Comparison of ENCODE assay signal across 8 cellular contexts in genomic region chr3:129893616-129894070, GRCh38.
DNase-seq lines count a peak whose midpoint lies in the region; ATAC-seq lines count a peak whose summit lies in the region.

TSS of gene TMCC1 (minus strand) at chr3:129893711.

- peak within 1 kb of the TSS; percentile 91 for H3K4me3 ChIP-seq in ACC112 (ENCODE audit: low read depth, low read length)

- peak; percentile 89 for ATAC-seq in GM18868 (IDR thresholded peaks at IDR 0.05; ENCODE audit: unreplicated experiment)
- peak; percentile 69 for ATAC-seq in HG03103 (IDR thresholded peaks at IDR 0.05; ENCODE audit: low read depth, unreplicated experiment)

- DNase-seq in NCI-H2227 (lab: John Stamatoyannopoulos, UW; ENCODE audit: unreplicated experiment) = peak; percentile 90
- peak; percentile 70 to 88 (median 82) for DNase-seq in activated CD4-positive, CD25-positive, alpha-beta regulatory T cell (lab: John Stamatoyannopoulos, UW)
- DNase-seq in caudate nucleus (lab: John Stamatoyannopoulos, UW) = peak in 58 of 61 donors; percentile 40 to 95 (median 80)
- peak; percentile 76 for DNase-seq in iris pigment epithelial cell (ENCODE audit: low read depth)
- peak; percentile 65 to 73 for DNase-seq in stimulated activated CD4-positive, alpha-beta T cell treated with anti-CD3 and anti-CD28 coated beads, Interleukin-12 subunit alpha, Interleukin-12 subunit beta, amount 100 ng/mL, for 24 hours (ENCODE audit: low read depth in 2 of 2)

- H2AFZ ChIP-seq in ACC112 (ENCODE audit: low read length, unreplicated experiment) = peak within 1 kb of the TSS; percentile 97

- peaks cover 5% of the 10 kb centered on the region for H3K36me3 ChIP-seq in ACC112 (ENCODE audit: insufficient read depth, low read length)

- no peaks in the 10 kb centered on the region for H3K27me3 ChIP-seq in ACC112 (ENCODE audit: insufficient read depth, low read length)

- H3K4me1 ChIP-seq in ACC112 (ENCODE audit: control insufficient read depth, insufficient read depth, low read length, unreplicated experiment) = peaks cover 31% of the 10 kb centered on the region

- H3K79me2 ChIP-seq in ACC112 (ENCODE audit: control insufficient read depth, insufficient read depth, low read length, unreplicated experiment) = peaks cover 42% of the 10 kb centered on the region

- H3K27ac ChIP-seq in ACC112 (ENCODE audit: low read depth, low read length) = peak within 1 kb of the TSS; percentile 50; the same call in 1 of the 2 replicates
- peak within 1 kb of the TSS; percentile 95 for H3K27ac ChIP-seq in caudate nucleus (ENCODE audit: low read depth, low read length)

Comparison
In these comparisons a context has a peak if more than half of its experiments do, and no peak if none do; other contexts are left out.
1. Peak in every context shown above with its lines: DNase-seq, ATAC-seq, H3K4me3 ChIP-seq and H3K27ac ChIP-seq.